In genomic region chr7:157297071-157297638, GRCh38 we compare ENCODE assay signal across 21 cellular contexts.
"Had no signal": no experiment of that assay in that cellular context is flagged by ENCODE, and none has a peak within 500 bp of the region (broad histone marks: within the 10 kb centered on the region; RNA-seq: fewer than 3 reads in every experiment).

No MANE protein-coding gene starts in this region.

- H3K9me3 ChIP-seq: suprapubic skin, transverse colon, vagina had no signal

- H3K9me3 Mint-ChIP-seq: activated CD4-positive, alpha-beta T cell treated with anti-CD3 and anti-CD28 coated beads, Interleukin-2, amount 10 ng/mL, durations not matched to agents 7 days and 5 days; T-cell had no signal

- H3K27ac ChIP-seq: suprapubic skin, transverse colon, vagina had no signal

- H3K27me3 ChIP-seq: suprapubic skin, transverse colon, vagina had no signal

- H3K4me3 ChIP-seq: lung, suprapubic skin, transverse colon, vagina had no signal

- H3K4me1 Mint-ChIP-seq: brain, nephron had no signal

- H3K36me3 ChIP-seq: suprapubic skin, transverse colon, vagina had no signal

- H3K27me3 Mint-ChIP-seq: stimulated activated naive CD8-positive, alpha-beta T cell treated with anti-CD3 and anti-CD28 coated beads, Interleukin-15, amount 100 ng/mL, for 72 hours; T-cell had no signal

- H3K4me1 ChIP-seq: vagina had no signal

- H3K36me3 Mint-ChIP-seq: brain, T-cell had no signal

- H3K27ac Mint-ChIP-seq: activated CD4-positive, alpha-beta T cell treated with anti-CD3 and anti-CD28 coated beads, Interleukin-2, amount 10 ng/mL, durations not matched to agents 7 days and 5 days; brain; nephron; T-cell had no signal

- ATAC-seq: activated CD4-positive, CD25-positive, alpha-beta regulatory T cell treated with anti-CD3 and anti-CD28 coated beads, Interleukin-2, amount 50 U/mL, for 24 hours; stimulated activated naive CD8-positive, alpha-beta T cell treated with anti-CD3 and anti-CD28 coated beads, Interleukin-15, amount 100 ng/mL, for 72 hours; T-cell had no signal

- H3K4me3 Mint-ChIP-seq: activated CD4-positive, alpha-beta T cell treated with anti-CD3 and anti-CD28 coated beads, Interleukin-2, amount 10 ng/mL, durations not matched to agents 7 days and 5 days; brain; nephron; stimulated activated naive CD8-positive, alpha-beta T cell treated with anti-CD3 and anti-CD28 coated beads, Interleukin-15, amount 100 ng/mL, for 72 hours; T-cell had no signal

- DNase-seq: activated CD4-positive, alpha-beta T cell treated with anti-CD3 and anti-CD28 coated beads, Interleukin-2, amount 10 ng/mL, durations not matched to agents 7 days and 5 days; activated CD8-positive, alpha-beta memory T cell treated with anti-CD3 and anti-CD28 coated beads, Interleukin-2, amount 50 U/mL, for 48 hours; activated naive CD4-positive, alpha-beta T cell; central memory CD4-positive, alpha-beta T cell; foreskin melanocyte; glutamatergic neuron; hippocampal formation; islet precursor cell; nucleus accumbens; retina; stimulated activated CD4-positive, alpha-beta T cell treated with anti-CD3 and anti-CD28 coated beads, Interleukin-12 subunit alpha, Interleukin-12 subunit beta, amount 100 ng/mL, for 4 hours; stimulated activated CD4-positive, alpha-beta T cell treated with anti-CD3 and anti-CD28 coated beads, Interleukin-1b, Interleukin-23, amount 100 ng/mL, for 48 hours; stimulated activated naive CD8-positive, alpha-beta T cell treated with anti-CD3 and anti-CD28 coated beads, Interleukin-15, amount 100 ng/mL, for 72 hours; T-cell; transverse colon had no signal
